In the genomic region with DNA sequence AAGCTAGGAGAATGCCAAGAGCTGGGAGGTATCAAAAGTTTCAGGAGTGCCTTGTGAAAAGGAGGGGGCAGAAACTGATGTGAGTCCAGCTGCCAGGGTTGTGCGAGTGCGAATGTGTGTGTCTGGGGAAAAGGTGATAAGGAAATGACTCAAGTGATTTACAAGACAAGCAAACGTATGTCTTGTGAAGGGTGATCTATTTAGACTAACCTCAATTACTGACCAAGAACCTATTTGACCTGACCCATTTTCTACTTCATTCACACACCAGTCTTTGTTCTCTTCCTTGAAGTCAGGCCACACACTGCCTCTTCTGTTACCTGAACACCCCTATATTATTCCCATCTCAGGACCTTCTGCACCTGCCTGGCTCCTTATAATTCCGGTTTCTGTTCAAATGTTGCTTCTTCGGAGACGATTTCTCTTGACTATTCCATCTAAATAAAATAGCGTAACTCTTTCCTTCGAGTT, we compare ENCODE assay signal across 1 cellular context.
TF ChIP-seq lines count a peak whose summit lies in the region.

No MANE protein-coding gene starts in this region.

TF ChIP-seq in K562, 482 proteins besides CTCF, POLR2A, EP300 and RAD21 (continued from another document and continues in another):
- TF ChIP-seq, protein P1, sequence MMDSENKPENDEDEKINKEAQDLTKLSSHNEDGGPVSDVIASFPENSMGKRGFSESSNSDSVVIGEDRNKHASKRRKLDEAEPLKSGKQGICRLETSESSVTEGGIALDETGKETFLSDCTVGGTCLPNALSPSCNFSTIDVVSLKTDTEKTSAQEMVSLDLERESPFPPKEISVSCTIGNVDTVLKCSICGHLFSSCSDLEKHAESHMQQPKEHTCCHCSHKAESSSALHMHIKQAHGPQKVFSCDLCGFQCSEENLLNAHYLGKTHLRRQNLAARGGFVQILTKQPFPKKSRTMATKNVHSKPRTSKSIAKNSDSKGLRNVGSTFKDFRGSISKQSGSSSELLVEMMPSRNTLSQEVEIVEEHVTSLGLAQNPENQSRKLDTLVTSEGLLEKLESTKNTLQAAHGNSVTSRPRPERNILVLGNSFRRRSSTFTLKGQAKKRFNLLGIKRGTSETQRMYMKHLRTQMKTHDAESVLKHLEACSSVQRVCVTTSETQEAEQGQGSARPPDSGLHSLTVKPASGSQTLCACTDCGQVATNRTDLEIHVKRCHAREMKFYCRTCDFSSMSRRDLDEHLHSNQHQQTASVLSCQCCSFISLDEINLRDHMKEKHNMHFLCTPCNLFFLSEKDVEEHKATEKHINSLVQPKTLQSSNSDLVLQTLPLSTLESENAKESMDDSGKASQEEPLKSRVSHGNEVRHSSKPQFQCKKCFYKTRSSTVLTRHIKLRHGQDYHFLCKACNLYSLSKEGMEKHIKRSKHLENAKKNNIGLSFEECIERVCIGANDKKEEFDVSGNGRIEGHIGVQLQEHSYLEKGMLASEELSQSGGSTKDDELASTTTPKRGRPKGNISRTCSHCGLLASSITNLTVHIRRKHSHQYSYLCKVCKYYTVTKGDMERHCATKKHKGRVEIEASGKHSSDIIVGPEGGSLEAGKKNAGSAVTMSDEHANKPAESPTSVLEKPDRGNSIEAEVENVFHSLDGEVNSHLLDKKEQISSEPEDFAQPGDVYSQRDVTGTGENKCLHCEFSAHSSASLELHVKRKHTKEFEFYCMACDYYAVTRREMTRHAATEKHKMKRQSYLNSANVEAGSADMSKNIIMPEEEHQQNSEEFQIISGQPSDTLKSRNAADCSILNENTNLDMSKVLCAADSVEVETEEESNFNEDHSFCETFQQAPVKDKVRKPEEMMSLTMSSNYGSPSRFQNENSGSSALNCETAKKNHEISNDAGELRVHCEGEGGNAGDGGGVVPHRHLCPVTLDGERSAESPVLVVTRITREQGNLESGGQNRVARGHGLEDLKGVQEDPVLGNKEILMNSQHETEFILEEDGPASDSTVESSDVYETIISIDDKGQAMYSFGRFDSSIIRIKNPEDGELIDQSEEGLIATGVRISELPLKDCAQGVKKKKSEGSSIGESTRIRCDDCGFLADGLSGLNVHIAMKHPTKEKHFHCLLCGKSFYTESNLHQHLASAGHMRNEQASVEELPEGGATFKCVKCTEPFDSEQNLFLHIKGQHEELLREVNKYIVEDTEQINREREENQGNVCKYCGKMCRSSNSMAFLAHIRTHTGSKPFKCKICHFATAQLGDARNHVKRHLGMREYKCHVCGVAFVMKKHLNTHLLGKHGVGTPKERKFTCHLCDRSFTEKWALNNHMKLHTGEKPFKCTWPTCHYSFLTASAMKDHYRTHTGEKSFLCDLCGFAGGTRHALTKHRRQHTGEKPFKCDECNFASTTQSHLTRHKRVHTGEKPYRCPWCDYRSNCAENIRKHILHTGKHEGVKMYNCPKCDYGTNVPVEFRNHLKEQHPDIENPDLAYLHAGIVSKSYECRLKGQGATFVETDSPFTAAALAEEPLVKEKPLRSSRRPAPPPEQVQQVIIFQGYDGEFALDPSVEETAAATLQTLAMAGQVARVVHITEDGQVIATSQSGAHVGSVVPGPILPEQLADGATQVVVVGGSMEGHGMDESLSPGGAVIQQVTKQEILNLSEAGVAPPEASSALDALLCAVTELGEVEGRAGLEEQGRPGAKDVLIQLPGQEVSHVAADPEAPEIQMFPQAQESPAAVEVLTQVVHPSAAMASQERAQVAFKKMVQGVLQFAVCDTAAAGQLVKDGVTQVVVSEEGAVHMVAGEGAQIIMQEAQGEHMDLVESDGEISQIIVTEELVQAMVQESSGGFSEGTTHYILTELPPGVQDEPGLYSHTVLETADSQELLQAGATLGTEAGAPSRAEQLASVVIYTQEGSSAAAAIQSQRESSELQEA (IDR thresholded peaks at IDR 0.05; ENCODE audit: low read depth): no peak
- TF ChIP-seq FOXK2 (conservative IDR thresholded peaks at IDR 0.05 in 1 of 2, IDR thresholded peaks at IDR 0.05 in 1 of 2; ENCODE audit: low read depth in 2 of 2) (0 out of 4 replicates have a peak, but pooled peaks of 1 of the 2 experiments have one; percentile 26), KDM5B (IDR thresholded peaks at IDR 0.05; ENCODE audit: insufficient replicate concordance, low read depth, low read length) (no peak), RNF2 (IDR thresholded peaks at IDR 0.05) (peak; percentile 81), SNRNP70 (optimal IDR thresholded peaks at IDR 0.05; ENCODE audit: low read depth, low read length) (no peak), MAZ (CRISPR knock-in tag; conservative IDR thresholded peaks at IDR 0.05 in 1 of 2, IDR thresholded peaks at IDR 0.05 in 1 of 2) (peak; percentile 51 to 83; a peak in 3 of 4 replicates), POLR2H (tag; IDR thresholded peaks at IDR 0.05; ENCODE audit: low read depth) (no peak), POLR3G (IDR thresholded peaks at IDR 0.05; ENCODE audit: extremely low read depth, insufficient read length, insufficient replicate concordance) (no peak), HDAC1 (IDR thresholded peaks at IDR 0.05) (peak; percentile 28 to 94; a peak in 2 of 4 replicates), KDM1A (IDR thresholded peaks at IDR 0.05) (peak; percentile 97 to 98), ZNF695 (CRISPR knock-in tag; IDR thresholded peaks at IDR 0.05) (no peak), GTF2A2 (tag; IDR thresholded peaks at IDR 0.05) (no peak), HNRNPUL1 (IDR thresholded peaks at IDR 0.05; ENCODE audit: low read length) (no peak), GATA2 (CRISPR knock-in tag; IDR thresholded peaks at IDR 0.05) (peak; percentile 81), CREM (IDR thresholded peaks at IDR 0.05; ENCODE audit: low read depth) (peak; percentile 83), JUN (IDR thresholded peaks at IDR 0.05; ENCODE audit: borderline replicate concordance, low read depth, low read length) (peak; percentile 77), JUN (CRISPR knock-in tag; IDR thresholded peaks at IDR 0.05; ENCODE audit: borderline replicate concordance) (no peak), ZNF644 (tag; IDR thresholded peaks at IDR 0.05; ENCODE audit: low read depth) (peak; percentile 26; the same call in 1 of the 2 replicates), KLF13 (tag; IDR thresholded peaks at IDR 0.05; ENCODE audit: borderline replicate concordance, low read depth) (no peak), ZNF239 (CRISPR knock-in tag; IDR thresholded peaks at IDR 0.05) (no peak), DNMT1 (IDR thresholded peaks at IDR 0.05) (no peak)
- TF ChIP-seq, protein P2, sequence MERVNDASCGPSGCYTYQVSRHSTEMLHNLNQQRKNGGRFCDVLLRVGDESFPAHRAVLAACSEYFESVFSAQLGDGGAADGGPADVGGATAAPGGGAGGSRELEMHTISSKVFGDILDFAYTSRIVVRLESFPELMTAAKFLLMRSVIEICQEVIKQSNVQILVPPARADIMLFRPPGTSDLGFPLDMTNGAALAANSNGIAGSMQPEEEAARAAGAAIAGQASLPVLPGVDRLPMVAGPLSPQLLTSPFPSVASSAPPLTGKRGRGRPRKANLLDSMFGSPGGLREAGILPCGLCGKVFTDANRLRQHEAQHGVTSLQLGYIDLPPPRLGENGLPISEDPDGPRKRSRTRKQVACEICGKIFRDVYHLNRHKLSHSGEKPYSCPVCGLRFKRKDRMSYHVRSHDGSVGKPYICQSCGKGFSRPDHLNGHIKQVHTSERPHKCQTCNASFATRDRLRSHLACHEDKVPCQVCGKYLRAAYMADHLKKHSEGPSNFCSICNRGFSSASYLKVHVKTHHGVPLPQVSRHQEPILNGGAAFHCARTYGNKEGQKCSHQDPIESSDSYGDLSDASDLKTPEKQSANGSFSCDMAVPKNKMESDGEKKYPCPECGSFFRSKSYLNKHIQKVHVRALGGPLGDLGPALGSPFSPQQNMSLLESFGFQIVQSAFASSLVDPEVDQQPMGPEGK (CRISPR knock-in tag; IDR thresholded peaks at IDR 0.05; ENCODE audit: borderline replicate concordance): no peak
- TF ChIP-seq, protein P3, sequence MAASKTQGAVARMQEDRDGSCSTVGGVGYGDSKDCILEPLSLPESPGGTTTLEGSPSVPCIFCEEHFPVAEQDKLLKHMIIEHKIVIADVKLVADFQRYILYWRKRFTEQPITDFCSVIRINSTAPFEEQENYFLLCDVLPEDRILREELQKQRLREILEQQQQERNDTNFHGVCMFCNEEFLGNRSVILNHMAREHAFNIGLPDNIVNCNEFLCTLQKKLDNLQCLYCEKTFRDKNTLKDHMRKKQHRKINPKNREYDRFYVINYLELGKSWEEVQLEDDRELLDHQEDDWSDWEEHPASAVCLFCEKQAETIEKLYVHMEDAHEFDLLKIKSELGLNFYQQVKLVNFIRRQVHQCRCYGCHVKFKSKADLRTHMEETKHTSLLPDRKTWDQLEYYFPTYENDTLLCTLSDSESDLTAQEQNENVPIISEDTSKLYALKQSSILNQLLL (CRISPR knock-in tag; IDR thresholded peaks at IDR 0.05; ENCODE audit: borderline replicate concordance): no peak
- TF ChIP-seq, protein P4, sequence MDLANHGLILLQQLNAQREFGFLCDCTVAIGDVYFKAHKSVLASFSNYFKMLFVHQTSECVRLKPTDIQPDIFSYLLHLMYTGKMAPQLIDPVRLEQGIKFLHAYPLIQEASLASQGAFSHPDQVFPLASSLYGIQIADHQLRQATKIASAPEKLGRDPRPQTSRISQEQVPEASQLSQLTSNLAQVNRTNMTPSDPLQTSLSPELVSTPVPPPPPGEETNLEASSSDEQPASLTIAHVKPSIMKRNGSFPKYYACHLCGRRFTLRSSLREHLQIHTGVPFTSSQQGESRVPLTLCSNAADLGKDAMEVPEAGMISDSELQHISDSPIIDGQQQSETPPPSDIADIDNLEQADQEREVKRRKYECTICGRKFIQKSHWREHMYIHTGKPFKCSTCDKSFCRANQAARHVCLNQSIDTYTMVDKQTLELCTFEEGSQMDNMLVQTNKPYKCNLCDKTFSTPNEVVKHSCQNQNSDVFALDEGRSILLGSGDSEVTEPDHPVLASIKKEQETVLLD (IDR thresholded peaks at IDR 0.05): peak; percentile 54; the same call in 1 of the 2 replicates
- TF ChIP-seq, protein P5, sequence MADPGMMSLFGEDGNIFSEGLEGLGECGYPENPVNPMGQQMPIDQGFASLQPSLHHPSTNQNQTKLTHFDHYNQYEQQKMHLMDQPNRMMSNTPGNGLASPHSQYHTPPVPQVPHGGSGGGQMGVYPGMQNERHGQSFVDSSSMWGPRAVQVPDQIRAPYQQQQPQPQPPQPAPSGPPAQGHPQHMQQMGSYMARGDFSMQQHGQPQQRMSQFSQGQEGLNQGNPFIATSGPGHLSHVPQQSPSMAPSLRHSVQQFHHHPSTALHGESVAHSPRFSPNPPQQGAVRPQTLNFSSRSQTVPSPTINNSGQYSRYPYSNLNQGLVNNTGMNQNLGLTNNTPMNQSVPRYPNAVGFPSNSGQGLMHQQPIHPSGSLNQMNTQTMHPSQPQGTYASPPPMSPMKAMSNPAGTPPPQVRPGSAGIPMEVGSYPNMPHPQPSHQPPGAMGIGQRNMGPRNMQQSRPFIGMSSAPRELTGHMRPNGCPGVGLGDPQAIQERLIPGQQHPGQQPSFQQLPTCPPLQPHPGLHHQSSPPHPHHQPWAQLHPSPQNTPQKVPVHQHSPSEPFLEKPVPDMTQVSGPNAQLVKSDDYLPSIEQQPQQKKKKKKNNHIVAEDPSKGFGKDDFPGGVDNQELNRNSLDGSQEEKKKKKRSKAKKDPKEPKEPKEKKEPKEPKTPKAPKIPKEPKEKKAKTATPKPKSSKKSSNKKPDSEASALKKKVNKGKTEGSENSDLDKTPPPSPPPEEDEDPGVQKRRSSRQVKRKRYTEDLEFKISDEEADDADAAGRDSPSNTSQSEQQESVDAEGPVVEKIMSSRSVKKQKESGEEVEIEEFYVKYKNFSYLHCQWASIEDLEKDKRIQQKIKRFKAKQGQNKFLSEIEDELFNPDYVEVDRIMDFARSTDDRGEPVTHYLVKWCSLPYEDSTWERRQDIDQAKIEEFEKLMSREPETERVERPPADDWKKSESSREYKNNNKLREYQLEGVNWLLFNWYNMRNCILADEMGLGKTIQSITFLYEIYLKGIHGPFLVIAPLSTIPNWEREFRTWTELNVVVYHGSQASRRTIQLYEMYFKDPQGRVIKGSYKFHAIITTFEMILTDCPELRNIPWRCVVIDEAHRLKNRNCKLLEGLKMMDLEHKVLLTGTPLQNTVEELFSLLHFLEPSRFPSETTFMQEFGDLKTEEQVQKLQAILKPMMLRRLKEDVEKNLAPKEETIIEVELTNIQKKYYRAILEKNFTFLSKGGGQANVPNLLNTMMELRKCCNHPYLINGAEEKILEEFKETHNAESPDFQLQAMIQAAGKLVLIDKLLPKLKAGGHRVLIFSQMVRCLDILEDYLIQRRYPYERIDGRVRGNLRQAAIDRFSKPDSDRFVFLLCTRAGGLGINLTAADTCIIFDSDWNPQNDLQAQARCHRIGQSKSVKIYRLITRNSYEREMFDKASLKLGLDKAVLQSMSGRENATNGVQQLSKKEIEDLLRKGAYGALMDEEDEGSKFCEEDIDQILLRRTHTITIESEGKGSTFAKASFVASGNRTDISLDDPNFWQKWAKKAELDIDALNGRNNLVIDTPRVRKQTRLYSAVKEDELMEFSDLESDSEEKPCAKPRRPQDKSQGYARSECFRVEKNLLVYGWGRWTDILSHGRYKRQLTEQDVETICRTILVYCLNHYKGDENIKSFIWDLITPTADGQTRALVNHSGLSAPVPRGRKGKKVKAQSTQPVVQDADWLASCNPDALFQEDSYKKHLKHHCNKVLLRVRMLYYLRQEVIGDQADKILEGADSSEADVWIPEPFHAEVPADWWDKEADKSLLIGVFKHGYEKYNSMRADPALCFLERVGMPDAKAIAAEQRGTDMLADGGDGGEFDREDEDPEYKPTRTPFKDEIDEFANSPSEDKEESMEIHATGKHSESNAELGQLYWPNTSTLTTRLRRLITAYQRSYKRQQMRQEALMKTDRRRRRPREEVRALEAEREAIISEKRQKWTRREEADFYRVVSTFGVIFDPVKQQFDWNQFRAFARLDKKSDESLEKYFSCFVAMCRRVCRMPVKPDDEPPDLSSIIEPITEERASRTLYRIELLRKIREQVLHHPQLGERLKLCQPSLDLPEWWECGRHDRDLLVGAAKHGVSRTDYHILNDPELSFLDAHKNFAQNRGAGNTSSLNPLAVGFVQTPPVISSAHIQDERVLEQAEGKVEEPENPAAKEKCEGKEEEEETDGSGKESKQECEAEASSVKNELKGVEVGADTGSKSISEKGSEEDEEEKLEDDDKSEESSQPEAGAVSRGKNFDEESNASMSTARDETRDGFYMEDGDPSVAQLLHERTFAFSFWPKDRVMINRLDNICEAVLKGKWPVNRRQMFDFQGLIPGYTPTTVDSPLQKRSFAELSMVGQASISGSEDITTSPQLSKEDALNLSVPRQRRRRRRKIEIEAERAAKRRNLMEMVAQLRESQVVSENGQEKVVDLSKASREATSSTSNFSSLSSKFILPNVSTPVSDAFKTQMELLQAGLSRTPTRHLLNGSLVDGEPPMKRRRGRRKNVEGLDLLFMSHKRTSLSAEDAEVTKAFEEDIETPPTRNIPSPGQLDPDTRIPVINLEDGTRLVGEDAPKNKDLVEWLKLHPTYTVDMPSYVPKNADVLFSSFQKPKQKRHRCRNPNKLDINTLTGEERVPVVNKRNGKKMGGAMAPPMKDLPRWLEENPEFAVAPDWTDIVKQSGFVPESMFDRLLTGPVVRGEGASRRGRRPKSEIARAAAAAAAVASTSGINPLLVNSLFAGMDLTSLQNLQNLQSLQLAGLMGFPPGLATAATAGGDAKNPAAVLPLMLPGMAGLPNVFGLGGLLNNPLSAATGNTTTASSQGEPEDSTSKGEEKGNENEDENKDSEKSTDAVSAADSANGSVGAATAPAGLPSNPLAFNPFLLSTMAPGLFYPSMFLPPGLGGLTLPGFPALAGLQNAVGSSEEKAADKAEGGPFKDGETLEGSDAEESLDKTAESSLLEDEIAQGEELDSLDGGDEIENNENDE (IDR thresholded peaks at IDR 0.05; ENCODE audit: low read depth, low read length): no peak
